In genomic region chr12:68780731-68781130, GRCh38 we compare ENCODE assay signal across 27 cellular contexts. TPM values are rescaled to one million over a fixed set of nuclear protein-coding genes. Genes with fewer than 3 reads are reported as not detected.
A peak's percentile ranks its signal among the peaks of the same experiment; 100 is the strongest.
DNase-seq lines count a peak whose midpoint lies in the region; ATAC-seq and TF ChIP-seq lines count a peak whose summit lies in the region.
"Had no signal": no experiment of that assay in that cellular context is flagged by ENCODE, and none has a peak within 500 bp of the region (broad histone marks: within the 10 kb centered on the region; RNA-seq: fewer than 3 reads in every experiment).

No MANE protein-coding gene starts in this region.

- H3K27me3 ChIP-seq in IMR-90 (ENCODE audit: control insufficient read depth, insufficient read depth, low read length) (no peaks in the 10 kb centered on the region), layer of hippocampus (ENCODE audit: control insufficient read depth, insufficient read depth, low read length) (no peaks in the 10 kb centered on the region)
- H3K27me3 ChIP-seq: BLaER1, MG63, thyroid gland had no signal

- dilution Hi-C loops in IMR-90 (cut with HindIII; ENCODE audit: low sequenced_read_pairs, unreplicated experiment), result no loop called here

- peaks cover 2% of the 10 kb centered on the region; the same call in 1 of the 2 replicates for H3K4me1 ChIP-seq in IMR-90 (ENCODE audit: control insufficient read depth, insufficient read depth, low read length)
- H3K4me1 ChIP-seq: prostate gland had no signal

- H3K36me3 ChIP-seq in IMR-90 (ENCODE audit: control insufficient read depth, insufficient read depth, low read length), result no peaks in the 10 kb centered on the region
- H3K36me3 ChIP-seq: MG63, prostate gland, thyroid gland had no signal

- no peak overlapping the region for H2AK9ac ChIP-seq in IMR-90 (replicated peaks; ENCODE audit: low read depth, low read length, poor library complexity)

- WGBS in IMR-90 (ENCODE audit: extremely low coverage in 2 of 2, insufficient read length in 1 of 2), 2 experiments, result 85% methylated on average over 2 of the region's 6 CpGs; no CpG with 5 or more reads in 1 of the 2 experiments

- TF ChIP-seq RAD21 in IMR-90 (IDR thresholded peaks at IDR 0.05; ENCODE audit: low read length), result no peak

- POLR2A ChIA-PET in IMR-90 (lab: Charles Lee; ENCODE audit: unreplicated experiment) (no interaction called here), T-cell (lab: Charles Lee) (no interaction called here)

- no peaks in the 10 kb centered on the region for H3K27me3 Mint-ChIP-seq in T-cell
- H3K27me3 Mint-ChIP-seq: activated B cell treated with CpG ODN at 0.5 μM for 24 hours; activated CD4-positive, alpha-beta memory T cell treated with anti-CD3 and anti-CD28 coated beads for 36 hours; dendritic cell treated with granulocyte-macrophage colony-stimulating factor and Interleukin-4, amounts not matched to agents 40 ng/mL and 50 ng/mL, for 4 days; stimulated activated naive CD8-positive, alpha-beta T cell treated with anti-CD3 and anti-CD28 coated beads, Interleukin-15, Interleukin-2, amounts not matched to agents 100 ng/mL and 50 ng/mL, for 24 hours had no signal

- no TSS peak for BruUV-seq in IMR-90 (replicated peaks; lab: Mats Ljungman, UMichigan)

- H2AFZ ChIP-seq in IMR-90 (replicated peaks; ENCODE audit: low read length, poor library complexity), result no peak overlapping the region

- no peak overlapping the region for H4K8ac ChIP-seq in IMR-90 (ENCODE audit: low read depth in 2 of 2, low read length in 2 of 2)

- no peak overlapping the region for H3K14ac ChIP-seq in IMR-90 (replicated peaks; ENCODE audit: low read depth, low read length)

- CTCF ChIA-PET in IMR-90 (lab: Yijun Ruan, JAX) (no interaction called here), T-cell (lab: Charles Lee) (no interaction called here)

- no peak overlapping the region for H3K18ac ChIP-seq in IMR-90 (ENCODE audit: low read depth, low read length)

- H3K4me1 Mint-ChIP-seq in T-cell, result no peaks in the 10 kb centered on the region
- H3K4me1 Mint-ChIP-seq: activated B cell treated with CpG ODN at 0.5 μM for 24 hours had no signal

- H4K91ac ChIP-seq in IMR-90 (ENCODE audit: insufficient read depth, low read depth, low read length), result no peak overlapping the region

- H3K4me2 ChIP-seq in IMR-90 (ENCODE audit: low read depth, low read length), result no peak overlapping the region
- H3K4me2 ChIP-seq: BLaER1 had no signal

- H3K9ac ChIP-seq in IMR-90 (ENCODE audit: low read depth, low read length), result no peak overlapping the region
- H3K9ac ChIP-seq: BLaER1 had no signal

- peaks cover 19% of the 10 kb centered on the region for H3K36me3 Mint-ChIP-seq in T-cell
- H3K36me3 Mint-ChIP-seq: activated CD4-positive, alpha-beta memory T cell treated with anti-CD3 and anti-CD28 coated beads for 36 hours had no signal

- H3K27ac Mint-ChIP-seq in T-cell, result no peak overlapping the region
- H3K27ac Mint-ChIP-seq: activated B cell treated with CpG ODN at 0.5 μM for 24 hours; activated CD4-positive, alpha-beta memory T cell treated with anti-CD3 and anti-CD28 coated beads for 36 hours; activated T-helper 1 cell treated with anti-CD3 and anti-CD28 coated beads, Interleukin-12 subunit alpha, Interleukin-12 subunit beta, Interleukin-2, Interleukin-4 antibody, amounts not matched to agents 30 ng/mL and 10 ng/mL and 1 ng/mL, durations not matched to agents 14 hours and 24 hours and 36 hours; dendritic cell treated with granulocyte-macrophage colony-stimulating factor and Interleukin-4, amounts not matched to agents 40 ng/mL and 50 ng/mL, for 4 days; stimulated activated naive CD8-positive, alpha-beta T cell treated with anti-CD3 and anti-CD28 coated beads, Interleukin-15, Interleukin-2, amounts not matched to agents 100 ng/mL and 50 ng/mL, for 24 hours had no signal

- H3K79me1 ChIP-seq in IMR-90 (ENCODE audit: low read depth in 1 of 2, low read length in 2 of 2), result no peaks in the 10 kb centered on the region

- H3K27ac ChIP-seq in IMR-90 (ENCODE audit: insufficient read depth, low read length) (0 out of 2 replicates have a peak overlapping the region, but pooled peaks have one; percentile 13), layer of hippocampus (ENCODE audit: low read depth, low read length) (peak overlapping the region; percentile 30), substantia nigra (ENCODE audit: low read depth, low read length, poor library complexity, severe bottlenecking) (peak overlapping the region; percentile 43)
- H3K27ac ChIP-seq: BLaER1, prostate gland, thyroid gland had no signal

- no peak for TF ChIP-seq POLR2A in IMR-90 (IDR thresholded peaks at IDR 0.05; ENCODE audit: low read depth, low read length)

- H4K5ac ChIP-seq in IMR-90 (ENCODE audit: low read depth, low read length), result no peak overlapping the region

- H3K4me3 ChIP-seq in IMR-90 (ENCODE audit: insufficient read depth, low read depth, low read length), result no peak overlapping the region
- H3K4me3 ChIP-seq in choroid plexus epithelial cell (ENCODE audit: low read depth, low read length), result no peak overlapping the region
- H3K4me3 ChIP-seq: BLaER1, MG63, prostate gland, thyroid gland had no signal

- H2BK5ac ChIP-seq in IMR-90 (ENCODE audit: low read depth, low read length, poor library complexity, severe bottlenecking), result no peak overlapping the region

- DNase-seq in IMR-90 (peak; percentile 44), choroid plexus epithelial cell (ENCODE audit: low read depth) (peak; percentile 28), substantia nigra (lab: John Stamatoyannopoulos, UW) (peak in 1 of 49 donors; percentile 16), T-cell (no peak), middle frontal gyrus (ENCODE audit: extremely low spot score, low spot score) (no peak), NCI-H748 (lab: John Stamatoyannopoulos, UW; ENCODE audit: unreplicated experiment) (no peak)
- DNase-seq: ACHN; activated B cell treated with CpG ODN at 0.5 μM for 24 hours; activated CD4-positive, alpha-beta memory T cell treated with anti-CD3 and anti-CD28 coated beads for 36 hours; activated CD8-positive, alpha-beta memory T cell treated with anti-CD3 and anti-CD28 coated beads, Interleukin-2, amount 50 U/mL, for 4 hours; activated naive CD4-positive, alpha-beta T cell treated with anti-CD3 and anti-CD28 coated beads, Interleukin-2, amount 50 U/mL, for 16 hours; central memory CD4-positive, alpha-beta T cell; COR-L47; HCEC 1CT; KBM-7; MG63; NCI-H1105 treated with DMSO at 0.1 percent for 48 hours; NCI-H1930; NCI-H526 treated with DMSO at 0.1 percent for 48 hours; SIG-M5; thyroid gland had no signal

- H3K9me3 ChIP-seq in IMR-90 (ENCODE audit: control insufficient read depth, insufficient read depth, low read length), result no peaks in the 10 kb centered on the region
- H3K9me3 ChIP-seq: BLaER1, MG63, prostate gland, thyroid gland had no signal

- no peak overlapping the region for H3K23ac ChIP-seq in IMR-90 (ENCODE audit: low read depth, low read length)

- H3K9me1 ChIP-seq in IMR-90 (ENCODE audit: insufficient read depth, low read length), result no peaks in the 10 kb centered on the region

- H3K56ac ChIP-seq in IMR-90 (ENCODE audit: extremely low read depth, insufficient read depth, low read length), result no peak overlapping the region

- no peak overlapping the region for H2AK5ac ChIP-seq in IMR-90 (ENCODE audit: low read depth, low read length)

- no peak overlapping the region for H2BK120ac ChIP-seq in IMR-90 (ENCODE audit: low read depth, low read length)

- H2BK15ac ChIP-seq in IMR-90 (ENCODE audit: low read depth, low read length), result no peak overlapping the region

- H3K4ac ChIP-seq in IMR-90 (ENCODE audit: low read depth, low read length), result no peak overlapping the region

- intact Hi-C loops in IMR-90 (cut with micrococcal nuclease), result no loop called here

- H3K9me3 Mint-ChIP-seq in T-cell, result no peaks in the 10 kb centered on the region
- H3K9me3 Mint-ChIP-seq: activated B cell treated with CpG ODN at 0.5 μM for 24 hours; activated CD4-positive, alpha-beta memory T cell treated with anti-CD3 and anti-CD28 coated beads for 36 hours; activated T-helper 1 cell treated with anti-CD3 and anti-CD28 coated beads, Interleukin-12 subunit alpha, Interleukin-12 subunit beta, Interleukin-2, Interleukin-4 antibody, amounts not matched to agents 30 ng/mL and 10 ng/mL and 1 ng/mL, durations not matched to agents 14 hours and 24 hours and 36 hours; dendritic cell treated with granulocyte-macrophage colony-stimulating factor and Interleukin-4, amounts not matched to agents 40 ng/mL and 50 ng/mL, for 4 days; stimulated activated naive CD8-positive, alpha-beta T cell treated with anti-CD3 and anti-CD28 coated beads, Interleukin-15, Interleukin-2, amounts not matched to agents 100 ng/mL and 50 ng/mL, for 24 hours had no signal

- no peak overlapping the region for H3K4me3 Mint-ChIP-seq in T-cell
- H3K4me3 Mint-ChIP-seq: activated B cell treated with CpG ODN at 0.5 μM for 24 hours; activated CD4-positive, alpha-beta memory T cell treated with anti-CD3 and anti-CD28 coated beads for 36 hours; activated T-helper 1 cell treated with anti-CD3 and anti-CD28 coated beads, Interleukin-12 subunit alpha, Interleukin-12 subunit beta, Interleukin-2, Interleukin-4 antibody, amounts not matched to agents 30 ng/mL and 10 ng/mL and 1 ng/mL, durations not matched to agents 14 hours and 24 hours and 36 hours; dendritic cell treated with granulocyte-macrophage colony-stimulating factor and Interleukin-4, amounts not matched to agents 40 ng/mL and 50 ng/mL, for 4 days; stimulated activated naive CD8-positive, alpha-beta T cell treated with anti-CD3 and anti-CD28 coated beads, Interleukin-15, Interleukin-2, amounts not matched to agents 100 ng/mL and 50 ng/mL, for 24 hours had no signal

- no peak for TF ChIP-seq CTCF in IMR-90 (conservative IDR thresholded peaks at IDR 0.05; ENCODE audit: low read depth, low read length)
- TF ChIP-seq CTCF in choroid plexus epithelial cell (conservative IDR thresholded peaks at IDR 0.05; ENCODE audit: low read depth, low read length), result no peak

- no peaks in the 10 kb centered on the region for H4K20me1 ChIP-seq in IMR-90 (ENCODE audit: insufficient read depth, low read length)
- H4K20me1 ChIP-seq: BLaER1 had no signal

- peak; percentile 84 for ATAC-seq in IMR-90 (ENCODE audit: low read depth)
- no peak for ATAC-seq in T-cell (replicated peaks in 1 of 4)

- in situ Hi-C loops in IMR-90 (cut with MboI; ENCODE audit: low sequenced_read_pairs), result no loop called here

- H2BK20ac ChIP-seq in IMR-90 (ENCODE audit: low read depth, low read length), result no peak overlapping the region

TF ChIP-seq in IMR-90, 13 proteins besides CTCF, POLR2A, EP300 and RAD21 (continues in another document):
- TF ChIP-seq MAZ (IDR thresholded peaks at IDR 0.05; ENCODE audit: borderline replicate concordance, low read depth, low read length), result no peak

RNA-seq across cellular contexts. Expression of gene MDM2, which starts 27.2 kb away (rescaled TPM):
- total RNA-seq in IMR-90 (2012; rRNA removed), result 196 and 235 TPM in 2 replicates
- 21.0 and 21.9 TPM in 2 replicates for polyA plus RNA-seq in IMR-90 (2012; rRNA removed)
- polyA plus RNA-seq in IMR-90 (2012; cell fraction: cytosol; rRNA removed), result 10.1 and 22.8 TPM in 2 replicates
- 11.7 and 38.6 TPM in 2 replicates for polyA plus RNA-seq in IMR-90 (2012; cell fraction: nucleus; rRNA removed; ENCODE audit: low replicate concordance)
- 10 to 100 TPM; 75.3 to 96.6 (median 84.4) TPM for total RNA-seq in T-cell

RNA-seq across cellular contexts. Expression of gene SLC35E3, which starts 34.8 kb away (rescaled TPM):
- 3.6 TPM in 2 replicates for total RNA-seq in IMR-90 (2012; rRNA removed)
- 3.9 and 5.1 TPM in 2 replicates for polyA plus RNA-seq in IMR-90 (2012; rRNA removed)
- polyA plus RNA-seq in IMR-90 (2012; cell fraction: cytosol; rRNA removed), result 1.5 TPM in 2 replicates
- polyA plus RNA-seq in IMR-90 (2012; cell fraction: nucleus; rRNA removed; ENCODE audit: low replicate concordance), result 2.0 and 7.5 TPM in 2 replicates
- total RNA-seq in T-cell, result 10 to 100 TPM in 2 of 5 donors, 1 to 10 TPM in 3; 6.4 to 10.8 (median 9.7) TPM

Comparison
In these comparisons a context has a peak if more than half of its experiments do, and no peak if none do; other contexts are left out.
1. DNase-seq: peak in IMR-90 (single experiment) and choroid plexus epithelial cell (single experiment); none in T-cell (0 of 34), middle frontal gyrus (single experiment) and NCI-H748 (single experiment).
2. Peak in every context shown above with its lines, with median percentiles within 50 percentile points of each other: H3K27ac ChIP-seq.